ENCODE assay signal across 8 cellular contexts in genomic region chr20:17617212-17617867, GRCh38. TPM values are rescaled to one million over a fixed set of nuclear protein-coding genes. Genes with fewer than 3 reads are reported as not detected.
DNase-seq lines count a peak whose midpoint lies in the region; ATAC-seq and TF ChIP-seq lines count a peak whose summit lies in the region.

No MANE protein-coding gene starts in this region.

- POLR2A ChIA-PET in WTC11 (lab: Charles Lee): no interaction called here

- no peak overlapping the region for H2BK5ac ChIP-seq in mesenchymal stem cell (ENCODE audit: low read depth, low read length, poor library complexity, severe bottlenecking)

- TF ChIP-seq POLR2A in NB4 (IDR thresholded peaks at IDR 0.05; ENCODE audit: extremely low read depth, insufficient read length) (no peak), suprapubic skin (IDR thresholded peaks at IDR 0.05) (no peak)

- 83% methylated on average over 15 of the region's 15 CpGs for WGBS in mesenchymal stem cell
- 74% methylated on average over 11 of the region's 15 CpGs for WGBS in suprapubic skin

- peak; percentile 84 for ATAC-seq in WTC11
- no peak for ATAC-seq in HG02970 (IDR thresholded peaks at IDR 0.05; ENCODE audit: low FRiP score, unreplicated experiment)
- no peak for ATAC-seq in GM21619 (IDR thresholded peaks at IDR 0.05; ENCODE audit: unreplicated experiment)

- peaks cover 49% of the 10 kb centered on the region for H3K36me3 Mint-ChIP-seq in WTC11

- H3K36me3 ChIP-seq in GM06990 (ENCODE audit: control insufficient read depth, insufficient read depth, low read length): peaks cover 36% of the 10 kb centered on the region
- peaks cover 91 to 99% of the 10 kb centered on the region in 2 experiments for H3K36me3 ChIP-seq in mesenchymal stem cell (ENCODE audit: control insufficient read depth in 1 of 2, insufficient read depth in 2 of 2, low read depth in 1 of 2, low read length in 2 of 2)
- H3K36me3 ChIP-seq in suprapubic skin: peaks cover 71% of the 10 kb centered on the region

- H3K4me3 ChIP-seq in GM06990 (replicated peaks; ENCODE audit: low read depth, low read length) (no peak overlapping the region), NB4 (ENCODE audit: low read depth, low read length) (no peak overlapping the region), dorsolateral prefrontal cortex (peak overlapping the region in 1 of 59 donors; percentile 13), mesenchymal stem cell (ENCODE audit: insufficient read depth in 1 of 2, low read depth in 1 of 2, low read length in 2 of 2) (no peak overlapping the region), suprapubic skin (no peak overlapping the region)

- H3K79me1 ChIP-seq in mesenchymal stem cell (replicated peaks; ENCODE audit: low read length, poor library complexity, severe bottlenecking): peaks cover 53% of the 10 kb centered on the region

- intact Hi-C loops in dorsolateral prefrontal cortex (cut with DNase I): loop anchor here (5.0 to 10.0 kb wide), 2 partner anchors 80 to 113 kb away; no protein-coding TSS in a partner anchor

- no peak for DNase-seq in GM06990 (ENCODE audit: extremely low read depth, insufficient read length)
- DNase-seq in NB4 (ENCODE audit: low read depth): peak; percentile 71
- DNase-seq in WTC11 (ENCODE audit: low spot score): peak; percentile 82
- peak; percentile 54 to 85 (median 65) for DNase-seq in dorsolateral prefrontal cortex
- DNase-seq in mesenchymal stem cell: peak; percentile 46
- peak in 1 of 2 donors; percentile 78 for DNase-seq in suprapubic skin (ENCODE audit: low spot score in 2 of 2)

- no peak overlapping the region for H2BK15ac ChIP-seq in mesenchymal stem cell (ENCODE audit: low read depth, poor library complexity, severe bottlenecking)

- no peaks in the 10 kb centered on the region for H3K9me3 ChIP-seq in mesenchymal stem cell (ENCODE audit: control insufficient read depth, low read length)
- H3K9me3 ChIP-seq in suprapubic skin: no peaks in the 10 kb centered on the region

- H3K9me3 Mint-ChIP-seq in WTC11: no peaks in the 10 kb centered on the region

- no peak overlapping the region for H3K4me2 ChIP-seq in mesenchymal stem cell (ENCODE audit: low read length, poor library complexity, severe bottlenecking)

- H4K8ac ChIP-seq in mesenchymal stem cell (ENCODE audit: low read length): no peak overlapping the region

- H3K27ac Mint-ChIP-seq in WTC11: no peak overlapping the region

- H3K4me3 Mint-ChIP-seq in WTC11: no peak overlapping the region

- TF ChIP-seq EP300 in suprapubic skin (IDR thresholded peaks at IDR 0.05): no peak

- H3K4me1 ChIP-seq in mesenchymal stem cell (ENCODE audit: control insufficient read depth, insufficient read depth, low read depth, low read length): peaks cover 44% of the 10 kb centered on the region
- peaks cover 27% of the 10 kb centered on the region for H3K4me1 ChIP-seq in suprapubic skin

- peaks cover 2% of the 10 kb centered on the region for H3K4me1 Mint-ChIP-seq in WTC11

- H2BK120ac ChIP-seq in mesenchymal stem cell (ENCODE audit: low read depth, low read length): no peak overlapping the region

- H4K91ac ChIP-seq in mesenchymal stem cell (ENCODE audit: low read length): no peak overlapping the region

- no peak overlapping the region for H3K4ac ChIP-seq in mesenchymal stem cell (ENCODE audit: low read depth in 1 of 2, low read length in 2 of 2)

- H2BK12ac ChIP-seq in mesenchymal stem cell (ENCODE audit: low read length in 2 of 2): no peak overlapping the region

- no peak overlapping the region for H2AK5ac ChIP-seq in mesenchymal stem cell (ENCODE audit: low read length, severe bottlenecking)

- no peak overlapping the region for H3K23ac ChIP-seq in mesenchymal stem cell (ENCODE audit: low read length in 2 of 2)

- TF ChIP-seq CTCF in GM06990 (IDR thresholded peaks at IDR 0.05; ENCODE audit: insufficient read depth, low read length, poor library complexity, severe bottlenecking) (peak; percentile 64), NB4 (IDR thresholded peaks at IDR 0.05; ENCODE audit: low read depth, low read length) (peak; percentile 66), WTC11 (IDR thresholded peaks at IDR 0.05) (peak; percentile 62), dorsolateral prefrontal cortex (IDR thresholded peaks at IDR 0.05 in 54 of 56, conservative IDR thresholded peaks at IDR 0.05 in 2 of 56; ENCODE audit: low read depth in 1 of 56, partially characterized antibody in 56 of 56) (peak in 55 of 56 donors; percentile 56 to 87 (median 77)), suprapubic skin (IDR thresholded peaks at IDR 0.05) (peak; percentile 67)

- CTCF ChIA-PET in WTC11 (lab: Charles Lee): interaction anchor here (0.6 to 2.6 kb wide), 21 partner anchors 9 to 816 kb away, joined by 3 to 42 read pairs (median 5); partner anchors contain the start of gene BFSP1

- H3K27me3 ChIP-seq in GM06990 (replicated peaks; ENCODE audit: control insufficient read depth, insufficient read depth, low read length): no peaks in the 10 kb centered on the region
- H3K27me3 ChIP-seq in dorsolateral prefrontal cortex: no peaks in the 10 kb centered on the region
- H3K27me3 ChIP-seq in mesenchymal stem cell (ENCODE audit: control insufficient read depth in 1 of 2, insufficient read depth in 1 of 2, low read length in 2 of 2): no peaks in the 10 kb centered on the region
- no peaks in the 10 kb centered on the region for H3K27me3 ChIP-seq in suprapubic skin

- H3K27me3 Mint-ChIP-seq in WTC11 (ENCODE audit: low read depth): no peaks in the 10 kb centered on the region

- H3K27ac ChIP-seq in dorsolateral prefrontal cortex: peak overlapping the region in 2 of 59 donors; percentile 18 to 19
- no peak overlapping the region for H3K27ac ChIP-seq in mesenchymal stem cell (ENCODE audit: low read length, poor library complexity, severe bottlenecking)
- no peak overlapping the region for H3K27ac ChIP-seq in suprapubic skin

- no peak overlapping the region for H2AFZ ChIP-seq in mesenchymal stem cell (ENCODE audit: low read depth, low read length)

- no peak overlapping the region for H3K18ac ChIP-seq in mesenchymal stem cell (ENCODE audit: low read depth in 1 of 2, low read length in 2 of 2)

- no peak overlapping the region for H3K9ac ChIP-seq in mesenchymal stem cell (ENCODE audit: low read length)

- H3K14ac ChIP-seq in mesenchymal stem cell (ENCODE audit: low read length in 2 of 2): no peak overlapping the region

TF ChIP-seq in WTC11, 78 proteins besides CTCF, POLR2A, EP300 and RAD21:
- no peak for TF ChIP-seq NR2C2 (CRISPR knock-in tag; IDR thresholded peaks at IDR 0.05)
- TF ChIP-seq NR3C1 (CRISPR knock-in tag; conservative IDR thresholded peaks at IDR 0.05; ENCODE audit: low read depth): no peak
- no peak for TF ChIP-seq ZNF138 (CRISPR knock-in tag; conservative IDR thresholded peaks at IDR 0.05)
- no peak for TF ChIP-seq ERG (CRISPR knock-in tag; IDR thresholded peaks at IDR 0.05)
- TF ChIP-seq ATF6 (CRISPR knock-in tag; IDR thresholded peaks at IDR 0.05): no peak
- TF ChIP-seq, protein P1, sequence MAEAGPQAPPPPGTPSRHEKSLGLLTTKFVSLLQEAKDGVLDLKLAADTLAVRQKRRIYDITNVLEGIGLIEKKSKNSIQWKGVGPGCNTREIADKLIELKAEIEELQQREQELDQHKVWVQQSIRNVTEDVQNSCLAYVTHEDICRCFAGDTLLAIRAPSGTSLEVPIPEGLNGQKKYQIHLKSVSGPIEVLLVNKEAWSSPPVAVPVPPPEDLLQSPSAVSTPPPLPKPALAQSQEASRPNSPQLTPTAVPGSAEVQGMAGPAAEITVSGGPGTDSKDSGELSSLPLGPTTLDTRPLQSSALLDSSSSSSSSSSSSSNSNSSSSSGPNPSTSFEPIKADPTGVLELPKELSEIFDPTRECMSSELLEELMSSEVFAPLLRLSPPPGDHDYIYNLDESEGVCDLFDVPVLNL (CRISPR knock-in tag; IDR thresholded peaks at IDR 0.05; ENCODE audit: borderline replicate concordance, low read depth): no peak
- no peak for TF ChIP-seq PREB (CRISPR knock-in tag; IDR thresholded peaks at IDR 0.05; ENCODE audit: borderline replicate concordance)
- no peak for TF ChIP-seq TP53 (CRISPR knock-in tag; IDR thresholded peaks at IDR 0.05)
TF ChIP-seq in WTC11: peak in this region for 0.

RNA-seq across cellular contexts. Expression of gene DSTN, which starts 47.5 kb away (rescaled TPM):
- total RNA-seq in WTC11 (2021) (145 to 153 TPM (median 149 TPM) in 3 replicates), dorsolateral prefrontal cortex (100 to 1,000 TPM; 105 to 421 (median 232) TPM), suprapubic skin (100 to 1,000 TPM; 186 to 301 (median 258) TPM)
- polyA plus RNA-seq in mesenchymal stem cell (2013, experiment 1 of 2): 931 TPM
- 914 TPM for polyA plus RNA-seq in mesenchymal stem cell (2013, experiment 2 of 2)
